8 cellular contexts compared by ENCODE assay signal in the genomic region with DNA sequence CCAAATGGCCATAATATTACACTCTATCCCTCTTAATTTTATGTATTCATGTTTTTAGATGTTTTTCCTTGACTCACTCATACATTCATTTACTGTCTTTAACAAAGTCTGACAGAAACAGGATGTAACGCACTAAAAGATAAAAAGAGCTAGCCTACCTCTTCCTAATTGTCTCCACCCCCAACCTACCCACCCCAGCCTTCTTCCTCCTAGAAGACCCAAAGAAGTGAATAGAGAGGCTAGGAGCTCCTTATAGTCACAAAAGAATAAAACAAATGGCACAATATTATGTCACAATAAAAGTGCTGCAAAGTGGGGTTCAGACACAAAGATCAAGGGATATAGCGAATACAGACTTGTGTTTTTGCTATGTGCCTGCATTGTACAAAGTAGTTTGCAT. TPM values are rescaled to one million over a fixed set of nuclear protein-coding genes. Genes with fewer than 3 reads are reported as not detected.
DNase-seq lines count a peak whose midpoint lies in the region; ATAC-seq and TF ChIP-seq lines count a peak whose summit lies in the region.

No MANE protein-coding gene starts in this region.

- no peaks in the 10 kb centered on the region for H3K9me3 ChIP-seq in GM23248 (ENCODE audit: low read depth)

- no peak for TF ChIP-seq CTCF in fibroblast of the aortic adventitia (IDR thresholded peaks at IDR 0.05; ENCODE audit: insufficient read depth, low read length)

- peak overlapping the region; percentile 97; the same call in 1 of the 2 replicates for H3K27ac ChIP-seq in GM23248

- peak overlapping the region; percentile 99 for H2AFZ ChIP-seq in GM23248

- peak overlapping the region; percentile 96 for H3K4me3 ChIP-seq in GM23248
- H3K4me3 ChIP-seq in fibroblast of the aortic adventitia (ENCODE audit: low read depth, low read length), result peak overlapping the region; percentile 95
- peak overlapping the region; percentile 70 for H3K4me3 ChIP-seq in skeletal muscle cell (ENCODE audit: low read depth, low read length)

- no peaks in the 10 kb centered on the region for H3F3A ChIP-seq in GM23248 (ENCODE audit: insufficient read depth)

- peaks cover 29% of the 10 kb centered on the region for H3K36me3 ChIP-seq in GM23248 (ENCODE audit: low read depth)

- in situ Hi-C loops in GM23248 (cut with MboI), result loop anchor here (10.0 kb wide), 1 partner anchor 310 kb away; no protein-coding TSS in a partner anchor

- H3K4me2 ChIP-seq in GM23248 (ENCODE audit: unreplicated experiment), result peak overlapping the region; percentile 99

- H3K36me3 Mint-ChIP-seq in T-helper 2 cell treated with Interferon-gamma antibody and Interleukin-4, amounts not matched to agents 5 μg/mL and 100 μg/mL, for 36 hours (ENCODE audit: low read depth), result peaks cover 24% of the 10 kb centered on the region

- H3K4me1 ChIP-seq in GM23248 (ENCODE audit: insufficient read depth), result peaks cover 9% of the 10 kb centered on the region; the same call in 1 of the 2 replicates

- peaks cover 47% of the 10 kb centered on the region for H3K79me2 ChIP-seq in GM23248 (ENCODE audit: insufficient read depth)

- WGBS in GM23248 (ENCODE audit: low coverage in 1 of 2, low lambda C conversion rate in 2 of 2, missing lambda C conversion rate in 2 of 2), 2 experiments, result 22 to 25% methylated on average over 2 of the region's 2 CpGs

- peak overlapping the region; percentile 98 for H3K9ac ChIP-seq in GM23248

- no peaks in the 10 kb centered on the region for H4K20me1 ChIP-seq in GM23248 (ENCODE audit: insufficient read depth)

- H3K4me3 Mint-ChIP-seq in T-helper 2 cell treated with Interferon-gamma antibody and Interleukin-4, amounts not matched to agents 5 μg/mL and 100 μg/mL, for 36 hours, result peak overlapping the region; percentile 99

- ATAC-seq in HG03108 (IDR thresholded peaks at IDR 0.05; ENCODE audit: unreplicated experiment), result no peak
- no peak for ATAC-seq in HG03439 (IDR thresholded peaks at IDR 0.05; ENCODE audit: unreplicated experiment)

- H3K9me2 ChIP-seq in GM23248 (ENCODE audit: insufficient read depth), result no peaks in the 10 kb centered on the region

- no peaks in the 10 kb centered on the region for H3K27me3 ChIP-seq in GM23248 (replicated peaks; ENCODE audit: insufficient read depth)

- no peaks in the 10 kb centered on the region for H3K27me3 Mint-ChIP-seq in T-helper 2 cell treated with Interferon-gamma antibody and Interleukin-4, amounts not matched to agents 5 μg/mL and 100 μg/mL, for 36 hours (ENCODE audit: low read depth)

- H3K27ac Mint-ChIP-seq in T-helper 2 cell treated with Interferon-gamma antibody and Interleukin-4, amounts not matched to agents 5 μg/mL and 100 μg/mL, for 36 hours, result peak overlapping the region; percentile 99

- DNase-seq in GM23248 (no peak), fibroblast of the aortic adventitia (ENCODE audit: low read depth) (no peak), skeletal muscle cell (ENCODE audit: low read depth) (no peak), HCEC 1CT (no peak), cortex of kidney (lab: John Stamatoyannopoulos, UW) (no peak)
- DNase-seq in T-helper 2 cell treated with Interferon-gamma antibody and Interleukin-4, amounts not matched to agents 5 μg/mL and 100 μg/mL, for 36 hours (ENCODE audit: low spot score), result no peak

- H3K4me1 Mint-ChIP-seq in T-helper 2 cell treated with Interferon-gamma antibody and Interleukin-4, amounts not matched to agents 5 μg/mL and 100 μg/mL, for 36 hours (ENCODE audit: low read depth), result peaks cover 30% of the 10 kb centered on the region

- H3K9me3 Mint-ChIP-seq in T-helper 2 cell treated with Interferon-gamma antibody and Interleukin-4, amounts not matched to agents 5 μg/mL and 100 μg/mL, for 36 hours, result no peaks in the 10 kb centered on the region

RNA-seq across cellular contexts. Expression of gene NOL8, which starts 0.7 kb away (rescaled TPM):
- total RNA-seq in GM23248 (2014; rRNA removed; shearing (Covaris generic)), result 10.4 and 15.3 TPM in 2 replicates
- 27.0 and 30.3 TPM in 2 replicates for polyA plus RNA-seq in GM23248 (2016; fragmentation: Nextera tagmentation; extraction: Ambion mirVana)
- 36.5 and 70.7 TPM in 2 replicates for total RNA-seq in fibroblast of the aortic adventitia (ENCODE audit: low replicate concordance)

RNA-seq across cellular contexts. Expression of gene CENPP, which starts 1.3 kb away (rescaled TPM):
- 0.38 and 2.5 TPM in 2 replicates for total RNA-seq in GM23248 (2014; rRNA removed; shearing (Covaris generic))
- polyA plus RNA-seq in GM23248 (2016; fragmentation: Nextera tagmentation; extraction: Ambion mirVana), result 7.2 and 7.4 TPM in 2 replicates
- 19.3 and 19.7 TPM in 2 replicates for total RNA-seq in fibroblast of the aortic adventitia (ENCODE audit: low replicate concordance)

RNA-seq across cellular contexts. Expression of gene IARS1, which starts 31.0 kb away (rescaled TPM):
- 343 and 388 TPM in 2 replicates for total RNA-seq in GM23248 (2014; rRNA removed; shearing (Covaris generic))
- polyA plus RNA-seq in GM23248 (2016; fragmentation: Nextera tagmentation; extraction: Ambion mirVana), result 222 and 223 TPM in 2 replicates
- 428 and 482 TPM in 2 replicates for total RNA-seq in fibroblast of the aortic adventitia (ENCODE audit: low replicate concordance)
